In the genomic region with DNA sequence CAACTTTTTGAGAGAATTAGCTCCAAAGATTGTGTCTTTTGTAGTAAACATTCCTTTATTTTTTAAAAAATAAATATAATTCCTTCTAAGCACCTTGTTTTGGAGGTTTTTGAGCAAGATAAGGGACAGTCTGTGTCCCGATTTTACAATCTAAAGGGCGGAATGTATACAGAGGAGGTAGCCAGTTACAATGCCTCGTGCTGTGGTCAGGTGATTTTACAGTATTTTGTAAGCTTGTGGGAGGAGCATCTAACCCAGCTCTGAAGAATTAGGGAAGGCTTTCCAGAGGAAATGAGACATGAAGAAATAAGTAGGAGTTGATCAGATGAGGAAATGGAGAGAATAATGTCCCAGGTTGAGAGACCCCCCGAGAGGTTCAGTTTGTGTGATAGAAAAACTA, we compare ENCODE assay signal across 8 cellular contexts. TPM values are rescaled to one million over a fixed set of nuclear protein-coding genes. Genes with fewer than 3 reads are reported as not detected.
DNase-seq lines count a peak whose midpoint lies in the region; ATAC-seq and TF ChIP-seq lines count a peak whose summit lies in the region.

No MANE protein-coding gene starts in this region.

- DNase-seq in GM23338 (ENCODE audit: low spot score) (peak; percentile 35), NOMO-1 treated with dmso at 0.1 percent for 144 hours (lab: John Stamatoyannopoulos, UW; ENCODE audit: unreplicated experiment) (peak; percentile 19), erythroblast (lab: John Stamatoyannopoulos, UW) (peak; percentile 44 to 50), omental fat pad (ENCODE audit: low spot score) (no peak), NCI-H2081 treated with DMSO at 0.1 percent for 48 hours (lab: John Stamatoyannopoulos, UW) (no peak)
- no peak for DNase-seq in activated CD4-positive, alpha-beta T cell treated with anti-CD3 and anti-CD28 coated beads, Interleukin-2, amount 10 ng/mL, durations not matched to agents 7 days and 5 days

- H3K9me2 ChIP-seq in GM23338 (ENCODE audit: insufficient read depth), result no peaks in the 10 kb centered on the region

- H3K27me3 Mint-ChIP-seq in GM23338 (ENCODE audit: insufficient read depth, low read depth, poor library complexity), result no peaks in the 10 kb centered on the region
- H3K27me3 Mint-ChIP-seq in activated CD4-positive, alpha-beta T cell treated with anti-CD3 and anti-CD28 coated beads, Interleukin-2, amount 10 ng/mL, durations not matched to agents 7 days and 5 days, result peaks cover 3% of the 10 kb centered on the region

- H4K20me1 ChIP-seq in GM23338 (replicated peaks; ENCODE audit: insufficient read depth), result no peaks in the 10 kb centered on the region

- no peak for ATAC-seq in GM23338
- peak; percentile 48 for ATAC-seq in omental fat pad (ENCODE audit: low FRiP score)
- ATAC-seq in HG03095 (IDR thresholded peaks at IDR 0.05; ENCODE audit: unreplicated experiment), result no peak
- no peak for ATAC-seq in HG02763 (IDR thresholded peaks at IDR 0.05; ENCODE audit: unreplicated experiment)

- no peaks in the 10 kb centered on the region for H3K36me3 ChIP-seq in GM23338 (ENCODE audit: insufficient read depth)

- no peak for TF ChIP-seq CTCF in GM23338 (conservative IDR thresholded peaks at IDR 0.05; ENCODE audit: low read depth in 2 of 2)
- TF ChIP-seq CTCF in omental fat pad (IDR thresholded peaks at IDR 0.05), result no peak

- POLR2A ChIA-PET in activated CD4-positive, alpha-beta T cell treated with anti-CD3 and anti-CD28 coated beads, Interleukin-2, amount 10 ng/mL, durations not matched to agents 7 days and 5 days (lab: Charles Lee), result interaction anchor here (1.3 kb wide), 1 partner anchor 167 kb away, joined by 6 read pairs; a partner anchor contains a TSS

- H3K27me3 ChIP-seq in GM23338 (ENCODE audit: insufficient read depth), result no peaks in the 10 kb centered on the region

- 0 out of 3 replicates have a peak, but pooled peaks cover 2% of the 10 kb centered on the region for H3K4me1 Mint-ChIP-seq in GM23338
- H3K4me1 Mint-ChIP-seq in activated CD4-positive, alpha-beta T cell treated with anti-CD3 and anti-CD28 coated beads, Interleukin-2, amount 10 ng/mL, durations not matched to agents 7 days and 5 days, result peaks cover 7% of the 10 kb centered on the region

- TF ChIP-seq POLR2A in erythroblast (IDR thresholded peaks at IDR 0.05; ENCODE audit: low read length), result no peak

- H3F3A ChIP-seq in GM23338 (replicated peaks; ENCODE audit: low read depth), result no peaks in the 10 kb centered on the region

- peak overlapping the region; percentile 77 for H3K4me2 ChIP-seq in GM23338

- no peaks in the 10 kb centered on the region for H3K79me2 ChIP-seq in GM23338 (replicated peaks; ENCODE audit: insufficient read depth)

- peaks cover 10% of the 10 kb centered on the region for H3K4me1 ChIP-seq in GM23338 (ENCODE audit: insufficient read depth)

- H3K27ac ChIP-seq in GM23338 (ENCODE audit: low read depth), result no peak overlapping the region

- H3K36me3 Mint-ChIP-seq in GM23338 (ENCODE audit: low read depth), result no peaks in the 10 kb centered on the region
- H3K36me3 Mint-ChIP-seq in activated CD4-positive, alpha-beta T cell treated with anti-CD3 and anti-CD28 coated beads, Interleukin-2, amount 10 ng/mL, durations not matched to agents 7 days and 5 days (ENCODE audit: low read depth), result no peaks in the 10 kb centered on the region

- H3K4me3 Mint-ChIP-seq in GM23338, result no peak overlapping the region
- no peak overlapping the region for H3K4me3 Mint-ChIP-seq in activated CD4-positive, alpha-beta T cell treated with anti-CD3 and anti-CD28 coated beads, Interleukin-2, amount 10 ng/mL, durations not matched to agents 7 days and 5 days

- no peak overlapping the region for H3K27ac Mint-ChIP-seq in GM23338
- no peak overlapping the region for H3K27ac Mint-ChIP-seq in activated CD4-positive, alpha-beta T cell treated with anti-CD3 and anti-CD28 coated beads, Interleukin-2, amount 10 ng/mL, durations not matched to agents 7 days and 5 days

- H3K4me3 ChIP-seq in GM23338, result peak overlapping the region; percentile 92

- H2AFZ ChIP-seq in GM23338, result no peak overlapping the region

- CTCF ChIA-PET in activated CD4-positive, alpha-beta T cell treated with anti-CD3 and anti-CD28 coated beads, Interleukin-2, amount 10 ng/mL, durations not matched to agents 7 days and 5 days (lab: Charles Lee), result interaction anchor here (0.6 to 5.5 kb wide), 12 partner anchors 10 to 204 kb away, joined by 3 to 50 read pairs (median 8); a partner anchor contains a TSS

- H3K9me3 Mint-ChIP-seq in GM23338, result peaks cover 2% of the 10 kb centered on the region; the same call in 2 of the 3 replicates
- no peaks in the 10 kb centered on the region for H3K9me3 Mint-ChIP-seq in activated CD4-positive, alpha-beta T cell treated with anti-CD3 and anti-CD28 coated beads, Interleukin-2, amount 10 ng/mL, durations not matched to agents 7 days and 5 days

TF ChIP-seq in GM23338, 12 proteins besides CTCF, POLR2A, EP300 and RAD21 (continues in another document):
- TF ChIP-seq, protein P1, sequence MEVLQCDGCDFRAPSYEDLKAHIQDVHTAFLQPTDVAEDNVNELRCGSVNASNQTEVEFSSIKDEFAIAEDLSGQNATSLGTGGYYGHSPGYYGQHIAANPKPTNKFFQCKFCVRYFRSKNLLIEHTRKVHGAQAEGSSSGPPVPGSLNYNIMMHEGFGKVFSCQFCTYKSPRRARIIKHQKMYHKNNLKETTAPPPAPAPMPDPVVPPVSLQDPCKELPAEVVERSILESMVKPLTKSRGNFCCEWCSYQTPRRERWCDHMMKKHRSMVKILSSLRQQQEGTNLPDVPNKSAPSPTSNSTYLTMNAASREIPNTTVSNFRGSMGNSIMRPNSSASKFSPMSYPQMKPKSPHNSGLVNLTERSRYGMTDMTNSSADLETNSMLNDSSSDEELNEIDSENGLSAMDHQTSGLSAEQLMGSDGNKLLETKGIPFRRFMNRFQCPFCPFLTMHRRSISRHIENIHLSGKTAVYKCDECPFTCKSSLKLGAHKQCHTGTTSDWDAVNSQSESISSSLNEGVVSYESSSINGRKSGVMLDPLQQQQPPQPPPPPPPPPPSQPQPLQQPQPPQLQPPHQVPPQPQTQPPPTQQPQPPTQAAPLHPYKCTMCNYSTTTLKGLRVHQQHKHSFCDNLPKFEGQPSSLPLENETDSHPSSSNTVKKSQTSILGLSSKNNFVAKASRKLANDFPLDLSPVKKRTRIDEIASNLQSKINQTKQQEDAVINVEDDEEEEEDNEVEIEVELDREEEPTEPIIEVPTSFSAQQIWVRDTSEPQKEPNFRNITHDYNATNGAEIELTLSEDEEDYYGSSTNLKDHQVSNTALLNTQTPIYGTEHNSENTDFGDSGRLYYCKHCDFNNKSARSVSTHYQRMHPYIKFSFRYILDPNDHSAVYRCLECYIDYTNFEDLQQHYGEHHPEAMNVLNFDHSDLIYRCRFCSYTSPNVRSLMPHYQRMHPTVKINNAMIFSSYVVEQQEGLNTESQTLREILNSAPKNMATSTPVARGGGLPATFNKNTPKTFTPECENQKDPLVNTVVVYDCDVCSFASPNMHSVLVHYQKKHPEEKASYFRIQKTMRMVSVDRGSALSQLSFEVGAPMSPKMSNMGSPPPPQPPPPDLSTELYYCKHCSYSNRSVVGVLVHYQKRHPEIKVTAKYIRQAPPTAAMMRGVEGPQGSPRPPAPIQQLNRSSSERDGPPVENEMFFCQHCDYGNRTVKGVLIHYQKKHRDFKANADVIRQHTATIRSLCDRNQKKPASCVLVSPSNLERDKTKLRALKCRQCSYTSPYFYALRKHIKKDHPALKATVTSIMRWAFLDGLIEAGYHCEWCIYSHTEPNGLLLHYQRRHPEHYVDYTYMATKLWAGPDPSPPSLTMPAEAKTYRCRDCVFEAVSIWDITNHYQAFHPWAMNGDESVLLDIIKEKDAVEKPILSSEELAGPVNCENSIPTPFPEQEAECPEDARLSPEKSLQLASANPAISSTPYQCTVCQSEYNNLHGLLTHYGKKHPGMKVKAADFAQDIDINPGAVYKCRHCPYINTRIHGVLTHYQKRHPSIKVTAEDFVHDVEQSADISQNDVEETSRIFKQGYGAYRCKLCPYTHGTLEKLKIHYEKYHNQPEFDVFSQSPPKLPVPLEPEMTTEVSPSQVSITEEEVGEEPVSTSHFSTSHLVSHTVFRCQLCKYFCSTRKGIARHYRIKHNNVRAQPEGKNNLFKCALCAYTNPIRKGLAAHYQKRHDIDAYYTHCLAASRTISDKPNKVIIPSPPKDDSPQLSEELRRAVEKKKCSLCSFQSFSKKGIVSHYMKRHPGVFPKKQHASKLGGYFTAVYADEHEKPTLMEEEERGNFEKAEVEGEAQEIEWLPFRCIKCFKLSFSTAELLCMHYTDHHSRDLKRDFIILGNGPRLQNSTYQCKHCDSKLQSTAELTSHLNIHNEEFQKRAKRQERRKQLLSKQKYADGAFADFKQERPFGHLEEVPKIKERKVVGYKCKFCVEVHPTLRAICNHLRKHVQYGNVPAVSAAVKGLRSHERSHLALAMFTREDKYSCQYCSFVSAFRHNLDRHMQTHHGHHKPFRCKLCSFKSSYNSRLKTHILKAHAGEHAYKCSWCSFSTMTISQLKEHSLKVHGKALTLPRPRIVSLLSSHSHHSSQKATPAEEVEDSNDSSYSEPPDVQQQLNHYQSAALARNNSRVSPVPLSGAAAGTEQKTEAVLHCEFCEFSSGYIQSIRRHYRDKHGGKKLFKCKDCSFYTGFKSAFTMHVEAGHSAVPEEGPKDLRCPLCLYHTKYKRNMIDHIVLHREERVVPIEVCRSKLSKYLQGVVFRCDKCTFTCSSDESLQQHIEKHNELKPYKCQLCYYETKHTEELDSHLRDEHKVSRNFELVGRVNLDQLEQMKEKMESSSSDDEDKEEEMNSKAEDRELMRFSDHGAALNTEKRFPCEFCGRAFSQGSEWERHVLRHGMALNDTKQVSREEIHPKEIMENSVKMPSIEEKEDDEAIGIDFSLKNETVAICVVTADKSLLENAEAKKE (CRISPR knock-in tag; IDR thresholded peaks at IDR 0.05), result no peak
- TF ChIP-seq NANOG (IDR thresholded peaks at IDR 0.05; ENCODE audit: borderline replicate concordance) (no peak), CREB1 (CRISPR knock-in tag; IDR thresholded peaks at IDR 0.05; ENCODE audit: low read depth) (no peak), EZH2phosphoT487 (IDR thresholded peaks at IDR 0.05; ENCODE audit: unreplicated experiment) (no peak), ZNF114 (CRISPR knock-in tag; IDR thresholded peaks at IDR 0.05) (no peak), STAT1 (IDR thresholded peaks at IDR 0.05; ENCODE audit: unreplicated experiment) (no peak), JUNB (IDR thresholded peaks at IDR 0.05; ENCODE audit: unreplicated experiment) (no peak), POLR2AphosphoS5 (IDR thresholded peaks at IDR 0.05; ENCODE audit: low read depth) (no peak)

RNA-seq across cellular contexts. Expression of a gene that starts 1.3 kb away (rescaled TPM):
- 8.0 and 10.3 TPM in 2 replicates for total RNA-seq in GM23338 (2014; rRNA removed; shearing (Covaris generic))
- polyA plus RNA-seq in GM23338 (2016; fragmentation: Nextera tagmentation; extraction: Ambion mirVana), result 1.8 and 1.9 TPM in 2 replicates
- total RNA-seq in omental fat pad, result 10 to 100 TPM; 10.6 to 23.6 (median 20.2) TPM
- total RNA-seq in activated CD4-positive, alpha-beta T cell treated with anti-CD3 and anti-CD28 coated beads, Interleukin-2, amount 10 ng/mL, durations not matched to agents 7 days and 5 days, result 1 to 10 TPM; 7.5 to 8.3 TPM

RNA-seq across cellular contexts. Expression of a gene that starts 28.5 kb away (rescaled TPM):
- 44.5 and 49.5 TPM in 2 replicates for total RNA-seq in GM23338 (2014; rRNA removed; shearing (Covaris generic))
- polyA plus RNA-seq in GM23338 (2016; fragmentation: Nextera tagmentation; extraction: Ambion mirVana), result 41.9 and 50.9 TPM in 2 replicates
- total RNA-seq in omental fat pad, result 10 to 100 TPM; 18.0 to 31.7 (median 23.2) TPM
- 10 to 100 TPM; 15.1 to 16.3 TPM for total RNA-seq in activated CD4-positive, alpha-beta T cell treated with anti-CD3 and anti-CD28 coated beads, Interleukin-2, amount 10 ng/mL, durations not matched to agents 7 days and 5 days

Comparison
In these comparisons a context has a peak if more than half of its experiments do, and no peak if none do; other contexts are left out.
1. DNase-seq: peak in GM23338 (single experiment), NOMO-1 treated with dmso at 0.1 percent for 144 hours (single experiment) and erythroblast (2 of 2); none in omental fat pad (single experiment), NCI-H2081 treated with DMSO at 0.1 percent for 48 hours (single experiment) and activated CD4-positive, alpha-beta T cell treated with anti-CD3 and anti-CD28 coated beads, Interleukin-2, amount 10 ng/mL, durations not matched to agents 7 days and 5 days (single experiment).